Comparison of ENCODE assay signal across 1 cellular context in genomic region chr14:23297878-23298277, GRCh38.
TF ChIP-seq lines count a peak whose summit lies in the region.

No MANE protein-coding gene starts in this region.

TF ChIP-seq in H1, 55 proteins besides CTCF, POLR2A, EP300 and RAD21:
- TF ChIP-seq SIX5 (IDR thresholded peaks at IDR 0.05; ENCODE audit: low read depth, low read length) = no peak
- no peak for TF ChIP-seq HDAC6 (IDR thresholded peaks at IDR 0.05; ENCODE audit: low read depth, low read length)
- no peak for TF ChIP-seq CHD1 (IDR thresholded peaks at IDR 0.05; ENCODE audit: low read depth, low read length)
- TF ChIP-seq CEBPB (IDR thresholded peaks at IDR 0.05; ENCODE audit: low read depth, low read length) = no peak
- TF ChIP-seq EGR1 (IDR thresholded peaks at IDR 0.05; ENCODE audit: borderline replicate concordance, low read depth, low read length) = no peak
- no peak for TF ChIP-seq YY1 (IDR thresholded peaks at IDR 0.05; ENCODE audit: low read depth, low read length)
TF ChIP-seq in H1: peak in this region for 0.
